17 cellular contexts compared by ENCODE assay signal in genomic region chr19:12918253-12918652, GRCh38. TPM values are rescaled to one million over a fixed set of nuclear protein-coding genes. Genes with fewer than 3 reads are reported as not detected.
A peak's percentile ranks its signal among the peaks of the same experiment; 100 is the strongest.
DNase-seq lines count a peak whose midpoint lies in the region; FAIRE-seq and TF ChIP-seq lines count a peak whose summit lies in the region.
"Had no signal": no experiment of that assay in that cellular context is flagged by ENCODE, and none has a peak within 500 bp of the region (broad histone marks: within the 10 kb centered on the region; RNA-seq: fewer than 3 reads in every experiment).

No MANE protein-coding gene starts in this region.

- WGBS in small intestine, 3 donors: 91 to 97% (median 95%) methylated on average over 12 to 14 of the region's 14 CpGs

- no peak for FAIRE-seq in small intestine (lab: Jason Lieb, UNC)
- FAIRE-seq: urothelium cell line had no signal

- no peaks in the 10 kb centered on the region; the same call in 1 of the 2 replicates for H3F3A ChIP-seq in Loucy (ENCODE audit: low read depth)

- peaks cover 7% of the 10 kb centered on the region; the same call in 1 of the 2 replicates for H3K79me2 ChIP-seq in Loucy (ENCODE audit: insufficient read depth, low read length)

- no peak for DNase-seq in activated T-cell treated with anti-CD3 and anti-CD28 coated beads, Interleukin-2, amount 50 U/mL, for 24 hours
- no peak for DNase-seq in activated T-cell treated with anti-CD3 and anti-CD28 coated beads, Interleukin-2, amount 50 U/mL, for 48 hours
- no peak for DNase-seq in progenitor cell of endocrine pancreas (ENCODE audit: low spot score, unreplicated experiment)
- no peak for DNase-seq in nephron progenitor cell
- no peak for DNase-seq in small intestine
- no peak for DNase-seq in CD8-positive, alpha-beta memory T cell
- DNase-seq: ACHN, COR-L47, esophagus squamous epithelium, NCI-H146, PC-9, stomach had no signal

- H3K9me3 ChIP-seq in Loucy (ENCODE audit: insufficient read depth, low read depth, low read length) (no peaks in the 10 kb centered on the region), small intestine (ENCODE audit: control insufficient read depth, low read depth) (no peaks in the 10 kb centered on the region)
- no peaks in the 10 kb centered on the region for H3K9me3 ChIP-seq in CD8-positive, alpha-beta memory T cell (ENCODE audit: low read length)
- H3K9me3 ChIP-seq: breast epithelium, esophagus squamous epithelium, stomach had no signal

- peak overlapping the region; percentile 51 for H3K4me3 Mint-ChIP-seq in activated T-cell treated with anti-CD3 and anti-CD28 coated beads, Interleukin-2, amount 50 U/mL, for 24 hours
- H3K4me3 Mint-ChIP-seq in dendritic cell treated with granulocyte-macrophage colony-stimulating factor and Interleukin-4, amounts not matched to agents 40 ng/mL and 50 ng/mL, for 4 days: peak overlapping the region; percentile 38
- peak overlapping the region; percentile 52 for H3K4me3 Mint-ChIP-seq in progenitor cell of endocrine pancreas (ENCODE audit: low read depth)
- no peak overlapping the region for H3K4me3 Mint-ChIP-seq in nephron progenitor cell
- H3K4me3 Mint-ChIP-seq in CD8-positive, alpha-beta memory T cell: peak overlapping the region in 1 of 7 donors; percentile 23

- CTCF ChIA-PET in CD8-positive, alpha-beta memory T cell (lab: Charles Lee): no interaction called here

- no peak overlapping the region for H2AFZ ChIP-seq in Loucy (ENCODE audit: low read length)

- intact Hi-C loops in dendritic cell treated with granulocyte-macrophage colony-stimulating factor and Interleukin-4, amounts not matched to agents 40 ng/mL and 50 ng/mL, for 4 days (cut with micrococcal nuclease): loop anchor here (2.0 kb wide), 1 partner anchor 15 kb away; the partner anchor contains the start of gene FARSA

- H3K36me3 Mint-ChIP-seq in activated T-cell treated with anti-CD3 and anti-CD28 coated beads, Interleukin-2, amount 50 U/mL, for 24 hours (ENCODE audit: low read depth): peaks cover 28% of the 10 kb centered on the region
- H3K36me3 Mint-ChIP-seq in dendritic cell treated with granulocyte-macrophage colony-stimulating factor and Interleukin-4, amounts not matched to agents 40 ng/mL and 50 ng/mL, for 4 days (ENCODE audit: low read depth): peaks cover 22% of the 10 kb centered on the region
- H3K36me3 Mint-ChIP-seq in progenitor cell of endocrine pancreas (ENCODE audit: insufficient read depth) (peaks cover 8% of the 10 kb centered on the region), nephron progenitor cell (ENCODE audit: low read depth) (peaks cover 24% of the 10 kb centered on the region)
- H3K36me3 Mint-ChIP-seq in CD8-positive, alpha-beta memory T cell: peaks cover 3 to 12% (median 5%) of the 10 kb centered on the region in 3 donors

- peak overlapping the region; percentile 95 for H3K27ac Mint-ChIP-seq in activated T-cell treated with anti-CD3 and anti-CD28 coated beads, Interleukin-2, amount 50 U/mL, for 24 hours
- peak overlapping the region; percentile 83 for H3K27ac Mint-ChIP-seq in dendritic cell treated with granulocyte-macrophage colony-stimulating factor and Interleukin-4, amounts not matched to agents 40 ng/mL and 50 ng/mL, for 4 days
- H3K27ac Mint-ChIP-seq in progenitor cell of endocrine pancreas: peak overlapping the region; percentile 94
- no peak overlapping the region for H3K27ac Mint-ChIP-seq in nephron progenitor cell
- peak overlapping the region in 4 of 8 donors; percentile 17 to 86 (median 81) for H3K27ac Mint-ChIP-seq in CD8-positive, alpha-beta memory T cell

- no peak overlapping the region for H3K27ac ChIP-seq in small intestine (ENCODE audit: low read depth in 1 of 2, low read length in 1 of 2)
- no peak overlapping the region for H3K27ac ChIP-seq in CD8-positive, alpha-beta memory T cell (ENCODE audit: low read depth, low read length)
- H3K27ac ChIP-seq: PC-9, SJSA1 had no signal

- H3K27me3 ChIP-seq in Loucy (ENCODE audit: insufficient read depth, low read length, poor library complexity, severe bottlenecking) (no peaks in the 10 kb centered on the region), small intestine (ENCODE audit: control insufficient read depth in 2 of 2, insufficient read depth in 2 of 2, low read length in 2 of 2) (no peaks in the 10 kb centered on the region)
- no peaks in the 10 kb centered on the region for H3K27me3 ChIP-seq in CD8-positive, alpha-beta memory T cell (ENCODE audit: insufficient read depth, low read length, poor library complexity, severe bottlenecking)
- H3K27me3 ChIP-seq: breast epithelium, esophagus squamous epithelium, SJSA1, stomach had no signal

- H3K36me3 ChIP-seq in Loucy (ENCODE audit: insufficient read depth, low read length) (peaks cover 11% of the 10 kb centered on the region; the same call in 1 of the 2 replicates), small intestine (ENCODE audit: control insufficient read depth in 2 of 2, insufficient read depth in 2 of 2, low read length in 2 of 2) (peaks cover 6 to 8% of the 10 kb centered on the region in 2 donors)
- no peaks in the 10 kb centered on the region for H3K36me3 ChIP-seq in CD8-positive, alpha-beta memory T cell (ENCODE audit: insufficient read depth, low read length)
- H3K36me3 ChIP-seq: breast epithelium had no signal

- POLR2A ChIA-PET in CD8-positive, alpha-beta memory T cell (lab: Charles Lee): interaction anchor here (1.4 kb wide), 1 partner anchor 15 kb away, joined by 12 read pairs; the partner anchor contains the start of gene FARSA

- peak overlapping the region; percentile 43 for H3K4me2 ChIP-seq in Loucy (ENCODE audit: low read depth, low read length, poor library complexity, severe bottlenecking)

- peaks cover 33% of the 10 kb centered on the region for H3K4me1 Mint-ChIP-seq in activated T-cell treated with anti-CD3 and anti-CD28 coated beads, Interleukin-2, amount 50 U/mL, for 24 hours (ENCODE audit: low read depth)
- peaks cover 30% of the 10 kb centered on the region for H3K4me1 Mint-ChIP-seq in dendritic cell treated with granulocyte-macrophage colony-stimulating factor and Interleukin-4, amounts not matched to agents 40 ng/mL and 50 ng/mL, for 4 days (ENCODE audit: low read depth)
- H3K4me1 Mint-ChIP-seq in progenitor cell of endocrine pancreas (ENCODE audit: low read depth) (peaks cover 11% of the 10 kb centered on the region), nephron progenitor cell (peaks cover 11% of the 10 kb centered on the region)
- peaks cover 28 to 43% (median 29%) of the 10 kb centered on the region in 3 donors for H3K4me1 Mint-ChIP-seq in CD8-positive, alpha-beta memory T cell

- no peaks in the 10 kb centered on the region for H3K9me2 ChIP-seq in Loucy (replicated peaks; ENCODE audit: low read depth, low read length)

- H3K9me3 Mint-ChIP-seq in activated T-cell treated with anti-CD3 and anti-CD28 coated beads, Interleukin-2, amount 50 U/mL, for 24 hours: peaks cover 2% of the 10 kb centered on the region
- H3K9me3 Mint-ChIP-seq in dendritic cell treated with granulocyte-macrophage colony-stimulating factor and Interleukin-4, amounts not matched to agents 40 ng/mL and 50 ng/mL, for 4 days: no peaks in the 10 kb centered on the region
- H3K9me3 Mint-ChIP-seq in progenitor cell of endocrine pancreas (ENCODE audit: low read depth) (no peaks in the 10 kb centered on the region), nephron progenitor cell (peaks cover 8% of the 10 kb centered on the region)
- no peaks in the 10 kb centered on the region for H3K9me3 Mint-ChIP-seq in CD8-positive, alpha-beta memory T cell

- H3K4me1 ChIP-seq in Loucy (ENCODE audit: insufficient read depth, low read length, poor library complexity, severe bottlenecking): peaks cover 38% of the 10 kb centered on the region
- H3K4me1 ChIP-seq in small intestine (ENCODE audit: control insufficient read depth in 2 of 2, insufficient read depth in 1 of 2, low read depth in 1 of 2, low read length in 1 of 2): no peaks in the 10 kb centered on the region
- peaks cover 24% of the 10 kb centered on the region for H3K4me1 ChIP-seq in CD8-positive, alpha-beta memory T cell (ENCODE audit: insufficient read depth, low read length)

- H3K27me3 Mint-ChIP-seq in activated T-cell treated with anti-CD3 and anti-CD28 coated beads, Interleukin-2, amount 50 U/mL, for 24 hours: no peaks in the 10 kb centered on the region
- H3K27me3 Mint-ChIP-seq in dendritic cell treated with granulocyte-macrophage colony-stimulating factor and Interleukin-4, amounts not matched to agents 40 ng/mL and 50 ng/mL, for 4 days: no peaks in the 10 kb centered on the region
- no peaks in the 10 kb centered on the region for H3K27me3 Mint-ChIP-seq in progenitor cell of endocrine pancreas
- H3K27me3 Mint-ChIP-seq in nephron progenitor cell (ENCODE audit: low read depth, poor library complexity): peaks cover 12% of the 10 kb centered on the region
- peaks cover 0 to 2% of the 10 kb centered on the region in 2 donors for H3K27me3 Mint-ChIP-seq in CD8-positive, alpha-beta memory T cell

- TF ChIP-seq CTCF in Loucy (conservative IDR thresholded peaks at IDR 0.05; ENCODE audit: low read length): no peak
- no peak for TF ChIP-seq CTCF in progenitor cell of endocrine pancreas (IDR thresholded peaks at IDR 0.05; ENCODE audit: unreplicated experiment)
- no peak for TF ChIP-seq CTCF in nephron progenitor cell (IDR thresholded peaks at IDR 0.05)

- H4K20me1 ChIP-seq in Loucy (ENCODE audit: insufficient read depth, low read length, poor library complexity, severe bottlenecking): no peaks in the 10 kb centered on the region

- H3K4me3 ChIP-seq in Loucy (ENCODE audit: low read length, poor library complexity, severe bottlenecking) (peak overlapping the region; percentile 70), small intestine (ENCODE audit: low read depth in 1 of 2, low read length in 2 of 2) (no peak overlapping the region)
- no peak overlapping the region for H3K4me3 ChIP-seq in CD8-positive, alpha-beta memory T cell (ENCODE audit: low read length)
- H3K4me3 ChIP-seq: SJSA1 had no signal

- peak overlapping the region; percentile 75 for H3K9ac ChIP-seq in Loucy (ENCODE audit: low read depth, low read length, poor library complexity, severe bottlenecking)

RNA-seq across cellular contexts. Expression of gene SYCE2, which starts 0.8 kb away (rescaled TPM):
- 1.2 and 1.8 TPM in 2 replicates for total RNA-seq in progenitor cell of endocrine pancreas
- under 1 TPM in 1 of 3 donors, not detected in 2; 0.18 TPM for polyA plus RNA-seq in small intestine
- 1 to 10 TPM; 1.5 to 2.1 TPM for total RNA-seq in CD8-positive, alpha-beta memory T cell
- not detected for polyA plus RNA-seq in CD8-positive, alpha-beta memory T cell
- total RNA-seq: stomach had no signal

RNA-seq across cellular contexts. Expression of gene FARSA, which starts 15.3 kb away (rescaled TPM):
- total RNA-seq in progenitor cell of endocrine pancreas: 61.2 and 63.3 TPM in 2 replicates
- polyA plus RNA-seq in small intestine: 10 to 100 TPM; 32.4 to 74.4 (median 36.0) TPM
- total RNA-seq in CD8-positive, alpha-beta memory T cell: 100 to 1,000 TPM; 188 to 192 TPM
- polyA plus RNA-seq in CD8-positive, alpha-beta memory T cell: 64.5 TPM

RNA-seq across cellular contexts. Expression of gene CALR, which starts 20.2 kb away (rescaled TPM):
- total RNA-seq in progenitor cell of endocrine pancreas: 707 and 730 TPM in 2 replicates
- 100 to 1,000 TPM; 117 to 696 (median 173) TPM for polyA plus RNA-seq in small intestine
- 100 to 1,000 TPM; 832 to 843 TPM for total RNA-seq in CD8-positive, alpha-beta memory T cell
- 174 TPM for polyA plus RNA-seq in CD8-positive, alpha-beta memory T cell

RNA-seq across cellular contexts. Expression of gene GCDH, which starts 27.3 kb away (rescaled TPM):
- total RNA-seq in progenitor cell of endocrine pancreas: 59.3 and 60.6 TPM in 2 replicates
- polyA plus RNA-seq in small intestine: 10 to 100 TPM; 25.7 to 38.9 (median 30.9) TPM
- 10 to 100 TPM; 59.4 to 60.1 TPM for total RNA-seq in CD8-positive, alpha-beta memory T cell
- polyA plus RNA-seq in CD8-positive, alpha-beta memory T cell: 19.7 TPM

RNA-seq across cellular contexts. Expression of gene RAD23A, which starts 27.4 kb away (rescaled TPM):
- total RNA-seq in progenitor cell of endocrine pancreas: 70.4 and 78.8 TPM in 2 replicates
- polyA plus RNA-seq in small intestine: 100 to 1,000 TPM in 1 of 3 donors, 10 to 100 TPM in 2; 93.0 to 114 (median 98.9) TPM
- 100 to 1,000 TPM; 227 to 230 TPM for total RNA-seq in CD8-positive, alpha-beta memory T cell
- 115 TPM for polyA plus RNA-seq in CD8-positive, alpha-beta memory T cell
